In genomic region chr1:156368889-156369684, GRCh38 we compare ENCODE assay signal across 8 cellular contexts. TPM values are rescaled to one million over a fixed set of nuclear protein-coding genes. Genes with fewer than 3 reads are reported as not detected.
DNase-seq lines count a peak whose midpoint lies in the region; ATAC-seq and TF ChIP-seq lines count a peak whose summit lies in the region.

RHBG (plus strand) TSS chr1:156369211; CDS start chr1:156369250, 39 bp downstream.

- peaks cover 3% of the 10 kb centered on the region for H3K4me1 Mint-ChIP-seq in activated CD8-positive, alpha-beta memory T cell treated with anti-CD3 and anti-CD28 coated beads, Interleukin-2, amount 10 ng/mL, durations not matched to agents 7 days and 5 days

- H3K4me1 ChIP-seq in RWPE2 (ENCODE audit: insufficient read depth, poor library complexity, severe bottlenecking): peaks cover 3% of the 10 kb centered on the region
- no peaks in the 10 kb centered on the region for H3K4me1 ChIP-seq in endocrine pancreas (ENCODE audit: control insufficient read depth, insufficient read depth, low read length)
- no peaks in the 10 kb centered on the region for H3K4me1 ChIP-seq in mucosa of stomach (ENCODE audit: control insufficient read depth, insufficient read depth, low read length)

- no peaks in the 10 kb centered on the region for H3K9me3 Mint-ChIP-seq in activated CD8-positive, alpha-beta memory T cell treated with anti-CD3 and anti-CD28 coated beads, Interleukin-2, amount 10 ng/mL, durations not matched to agents 7 days and 5 days (ENCODE audit: low read depth)

- no peak for DNase-seq in activated CD8-positive, alpha-beta memory T cell treated with anti-CD3 and anti-CD28 coated beads, Interleukin-2, amount 10 ng/mL, durations not matched to agents 7 days and 5 days
- no peak for DNase-seq in activated CD8-positive, alpha-beta memory T cell treated with anti-CD3 and anti-CD28 coated beads, Interleukin-2, amount 50 U/mL, for 48 hours
- DNase-seq in RWPE2 (ENCODE audit: low spot score) (no peak), pons (ENCODE audit: low spot score) (no peak)

- H3K9me3 ChIP-seq in RWPE2 (ENCODE audit: severe bottlenecking) (no peaks in the 10 kb centered on the region), endocrine pancreas (ENCODE audit: control insufficient read depth, low read length) (no peaks in the 10 kb centered on the region), mucosa of stomach (ENCODE audit: control insufficient read depth, low read length) (no peaks in the 10 kb centered on the region)

- TF ChIP-seq CTCF in RWPE2 (IDR thresholded peaks at IDR 0.05; ENCODE audit: poor library complexity, severe bottlenecking): no peak

- H3K9ac ChIP-seq in endocrine pancreas (ENCODE audit: control insufficient read depth, insufficient read depth, low read length) (peak within 1 kb of the TSS; percentile 57), mucosa of stomach (ENCODE audit: low read length) (peak within 1 kb of the TSS; percentile 18)

- H3K27me3 Mint-ChIP-seq in activated CD8-positive, alpha-beta memory T cell treated with anti-CD3 and anti-CD28 coated beads, Interleukin-2, amount 10 ng/mL, durations not matched to agents 7 days and 5 days: peaks cover 59% of the 10 kb centered on the region

- H3K36me3 ChIP-seq in RWPE2 (ENCODE audit: low read depth): no peaks in the 10 kb centered on the region
- no peaks in the 10 kb centered on the region for H3K36me3 ChIP-seq in endocrine pancreas (ENCODE audit: control insufficient read depth, insufficient read depth, low read length)
- no peaks in the 10 kb centered on the region for H3K36me3 ChIP-seq in mucosa of stomach (ENCODE audit: control insufficient read depth, insufficient read depth, low read length)

- CTCF ChIA-PET in activated CD8-positive, alpha-beta memory T cell treated with anti-CD3 and anti-CD28 coated beads, Interleukin-2, amount 10 ng/mL, durations not matched to agents 7 days and 5 days (lab: Charles Lee): interaction anchor here (1.9 kb wide), 1 partner anchor 17 kb away, joined by 8 read pairs; no protein-coding TSS in a partner anchor

- H3K27me3 ChIP-seq in RWPE2 (ENCODE audit: insufficient read depth, poor library complexity, severe bottlenecking): no peaks in the 10 kb centered on the region
- no peaks in the 10 kb centered on the region for H3K27me3 ChIP-seq in endocrine pancreas (ENCODE audit: control insufficient read depth, insufficient read depth, low read length)
- H3K27me3 ChIP-seq in mucosa of stomach (ENCODE audit: control insufficient read depth, insufficient read depth, low read length): peaks cover 32% of the 10 kb centered on the region

- peak within 1 kb of the TSS; percentile 37 for H3K4me3 ChIP-seq in RWPE2 (ENCODE audit: severe bottlenecking)
- no peak within 1 kb of the TSS for H3K4me3 ChIP-seq in endocrine pancreas (ENCODE audit: control insufficient read depth, insufficient read depth, low read length)
- H3K4me3 ChIP-seq in mucosa of stomach (ENCODE audit: low read length): no peak within 1 kb of the TSS

- no peaks in the 10 kb centered on the region for H3K36me3 Mint-ChIP-seq in activated CD8-positive, alpha-beta memory T cell treated with anti-CD3 and anti-CD28 coated beads, Interleukin-2, amount 10 ng/mL, durations not matched to agents 7 days and 5 days

- H3K27ac ChIP-seq in RWPE2 (ENCODE audit: poor library complexity, severe bottlenecking): no peak within 1 kb of the TSS

- peak; percentile 30 for ATAC-seq in activated CD8-positive, alpha-beta memory T cell treated with anti-CD3 and anti-CD28 coated beads, Interleukin-2, amount 10 ng/mL, durations not matched to agents 7 days and 5 days
- peak; percentile 87 for ATAC-seq in RWPE2 (ENCODE audit: low read depth)
- no peak for ATAC-seq in GM21717 (IDR thresholded peaks at IDR 0.05; ENCODE audit: unreplicated experiment)
- ATAC-seq in HG02623 (IDR thresholded peaks at IDR 0.05; ENCODE audit: unreplicated experiment): no peak

- no peak within 1 kb of the TSS for H3K27ac Mint-ChIP-seq in activated CD8-positive, alpha-beta memory T cell treated with anti-CD3 and anti-CD28 coated beads, Interleukin-2, amount 10 ng/mL, durations not matched to agents 7 days and 5 days

- peak within 1 kb of the TSS; percentile 21 for H3K4me3 Mint-ChIP-seq in activated CD8-positive, alpha-beta memory T cell treated with anti-CD3 and anti-CD28 coated beads, Interleukin-2, amount 10 ng/mL, durations not matched to agents 7 days and 5 days

RNA-seq across cellular contexts. Expression of gene RHBG, which starts in this region (rescaled TPM):
- not detected for total RNA-seq in activated CD8-positive, alpha-beta memory T cell treated with anti-CD3 and anti-CD28 coated beads, Interleukin-2, amount 10 ng/mL, durations not matched to agents 7 days and 5 days

Comparison
In these comparisons a context has a peak if more than half of its experiments do, and no peak if none do; other contexts are left out.
1. Peak in ATAC-seq in activated CD8-positive, alpha-beta memory T cell treated with anti-CD3 and anti-CD28 coated beads, Interleukin-2, amount 10 ng/mL, durations not matched to agents 7 days and 5 days; RNA of the gene not detected or under 1 TPM.